ENCODE assay signal across 25 cellular contexts in the genomic region with DNA sequence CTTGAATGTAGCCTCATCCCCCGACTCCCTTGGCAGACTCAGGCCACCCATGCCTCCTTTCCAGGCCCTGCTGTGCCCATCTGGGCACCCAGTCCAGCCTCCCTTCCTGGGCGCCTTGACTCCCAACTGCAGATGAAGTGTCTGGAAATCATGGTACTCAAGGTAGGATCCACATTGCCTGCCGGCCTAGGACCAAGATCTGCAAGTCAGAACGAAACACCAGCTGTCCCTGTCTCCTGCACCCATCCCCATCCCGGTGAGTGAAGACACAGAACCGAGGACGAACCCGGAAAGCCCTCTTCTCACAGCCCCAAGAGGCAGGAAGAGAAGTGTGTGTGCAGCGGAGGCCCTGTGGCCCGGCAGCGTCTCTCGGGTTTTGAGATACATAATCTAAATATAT.
DNase-seq lines count a peak whose midpoint lies in the region; ATAC-seq and TF ChIP-seq lines count a peak whose summit lies in the region.
"Had no signal": no experiment of that assay in that cellular context is flagged by ENCODE, and none has a peak within 500 bp of the region (broad histone marks: within the 10 kb centered on the region; RNA-seq: fewer than 3 reads in every experiment).

No MANE protein-coding gene starts in this region.

- no peak for TF ChIP-seq POLR2A in vagina (IDR thresholded peaks at IDR 0.05)

- ATAC-seq in RWPE2 (ENCODE audit: low read depth), result no peak
- no peak for ATAC-seq in GM21723 (IDR thresholded peaks at IDR 0.05; ENCODE audit: unreplicated experiment)
- ATAC-seq: GM12878 had no signal

- intact Hi-C loops in vagina (cut with DNase I), result no loop called here

- H3K4me1 ChIP-seq in RWPE2 (ENCODE audit: insufficient read depth, poor library complexity, severe bottlenecking) (no peaks in the 10 kb centered on the region), endodermal cell (ENCODE audit: control insufficient read depth, insufficient read depth, low read length) (no peaks in the 10 kb centered on the region), neural progenitor cell (no peaks in the 10 kb centered on the region), vagina (no peaks in the 10 kb centered on the region)
- H3K4me1 ChIP-seq: BE2C, BLaER1 had no signal

- H3K36me3 Mint-ChIP-seq in endodermal cell (ENCODE audit: low read depth) (no peaks in the 10 kb centered on the region), neural progenitor cell (no peaks in the 10 kb centered on the region)
- H3K36me3 Mint-ChIP-seq: CD14-positive monocyte; CD4-positive, alpha-beta memory T cell; CD4-positive, CD25-positive, alpha-beta regulatory T cell; CD8-positive, alpha-beta memory T cell had no signal

- H3K36me3 ChIP-seq in RWPE2 (ENCODE audit: low read depth) (no peaks in the 10 kb centered on the region), endodermal cell (ENCODE audit: control insufficient read depth, insufficient read depth, low read length) (no peaks in the 10 kb centered on the region), neural progenitor cell (no peaks in the 10 kb centered on the region), vagina (no peaks in the 10 kb centered on the region)
- H3K36me3 ChIP-seq: BE2C, BLaER1 had no signal

- H3K27ac Mint-ChIP-seq in endodermal cell (no peak overlapping the region), neural progenitor cell (peak overlapping the region; percentile 46)
- H3K27ac Mint-ChIP-seq: CD14-positive monocyte; CD4-positive, CD25-positive, alpha-beta regulatory T cell; CD8-positive, alpha-beta memory T cell had no signal

- H3K4me2 ChIP-seq in neural progenitor cell, result no peak overlapping the region
- H3K4me2 ChIP-seq: BLaER1 had no signal

- H3K4me1 Mint-ChIP-seq in endodermal cell, result no peaks in the 10 kb centered on the region
- H3K4me1 Mint-ChIP-seq in neural progenitor cell, result no peaks in the 10 kb centered on the region
- H3K4me1 Mint-ChIP-seq: CD14-positive monocyte; CD4-positive, alpha-beta memory T cell; CD4-positive, CD25-positive, alpha-beta regulatory T cell; CD8-positive, alpha-beta memory T cell had no signal

- no peak for TF ChIP-seq CTCF in RWPE2 (IDR thresholded peaks at IDR 0.05; ENCODE audit: poor library complexity, severe bottlenecking)
- no peak for TF ChIP-seq CTCF in endodermal cell (conservative IDR thresholded peaks at IDR 0.05)
- no peak for TF ChIP-seq CTCF in neural progenitor cell (IDR thresholded peaks at IDR 0.05)
- TF ChIP-seq CTCF in vagina (IDR thresholded peaks at IDR 0.05), result no peak

- H3K4me3 Mint-ChIP-seq in endodermal cell (no peak overlapping the region), neural progenitor cell (no peak overlapping the region)
- H3K4me3 Mint-ChIP-seq: CD14-positive monocyte; CD4-positive, CD25-positive, alpha-beta regulatory T cell; CD8-positive, alpha-beta memory T cell had no signal

- H3K4me3 ChIP-seq in RWPE2 (ENCODE audit: severe bottlenecking), result no peak overlapping the region
- no peak overlapping the region for H3K4me3 ChIP-seq in endodermal cell (ENCODE audit: low read length)
- no peak overlapping the region for H3K4me3 ChIP-seq in neural progenitor cell
- no peak overlapping the region for H3K4me3 ChIP-seq in vagina
- H3K4me3 ChIP-seq: BLaER1, GM12878 had no signal

- no peak overlapping the region for H3K9ac ChIP-seq in endodermal cell (ENCODE audit: extremely low read depth, low read length, poor library complexity, severe bottlenecking)
- H3K9ac ChIP-seq in neural progenitor cell, result no peak overlapping the region
- H3K9ac ChIP-seq: BLaER1 had no signal

- no peaks in the 10 kb centered on the region for H3K79me2 ChIP-seq in neural progenitor cell (ENCODE audit: low read depth)

- DNase-seq in RWPE2 (ENCODE audit: low spot score), result peak; percentile 13
- peak; percentile 27 for DNase-seq in endodermal cell
- no peak for DNase-seq in neural progenitor cell (ENCODE audit: low spot score)
- peak; percentile 82 to 95 for DNase-seq in vagina (ENCODE audit: extremely low spot score in 2 of 2)
- DNase-seq in epidermal melanocyte (ENCODE audit: insufficient read length, low spot score), result no peak
- DNase-seq in NCI-H82 treated with DMSO at 0.1 percent for 48 hours (lab: John Stamatoyannopoulos, UW; ENCODE audit: unreplicated experiment), result no peak
- DNase-seq: 8988T; ACHN; BE2C; C1 segment of cervical spinal cord; CD4-positive, alpha-beta memory T cell; CD4-positive, CD25-positive, alpha-beta regulatory T cell; CD8-positive, alpha-beta memory T cell; COR-L47; DMS 273 treated with DMSO at 0.1 percent for 48 hours; DMS153; DMS53; DMS79; DND-41; EL; GDM1 had no signal

- 92 to 100% methylated on average over 1 to 9 of the region's 12 CpGs for WGBS in endodermal cell (ENCODE audit: insufficient coverage in 1 of 2, insufficient read length in 1 of 2), 2 experiments

- H3K9me3 Mint-ChIP-seq in endodermal cell, result no peaks in the 10 kb centered on the region
- H3K9me3 Mint-ChIP-seq in neural progenitor cell, result no peaks in the 10 kb centered on the region
- H3K9me3 Mint-ChIP-seq: CD14-positive monocyte had no signal

- H3K27ac ChIP-seq in RWPE2 (ENCODE audit: poor library complexity, severe bottlenecking) (no peak overlapping the region), endodermal cell (ENCODE audit: low read depth, low read length) (no peak overlapping the region), neural progenitor cell (no peak overlapping the region), vagina (no peak overlapping the region)
- H3K27ac ChIP-seq: BLaER1 had no signal

- H3K27me3 Mint-ChIP-seq in endodermal cell (ENCODE audit: insufficient read depth) (peaks cover 38% of the 10 kb centered on the region), neural progenitor cell (ENCODE audit: insufficient read depth, low read depth) (peaks cover 10% of the 10 kb centered on the region)
- H3K27me3 Mint-ChIP-seq: CD4-positive, alpha-beta memory T cell; CD4-positive, CD25-positive, alpha-beta regulatory T cell had no signal

- H4K20me1 ChIP-seq in neural progenitor cell (ENCODE audit: low read depth), result no peaks in the 10 kb centered on the region
- H4K20me1 ChIP-seq: BLaER1 had no signal

- no peak overlapping the region for H2AFZ ChIP-seq in neural progenitor cell (replicated peaks)

- H3K9me3 ChIP-seq in RWPE2 (ENCODE audit: severe bottlenecking), result no peaks in the 10 kb centered on the region
- H3K9me3 ChIP-seq in endodermal cell (ENCODE audit: control insufficient read depth, low read length), result no peaks in the 10 kb centered on the region
- H3K9me3 ChIP-seq in neural progenitor cell (ENCODE audit: low read depth), result no peaks in the 10 kb centered on the region
- no peaks in the 10 kb centered on the region for H3K9me3 ChIP-seq in vagina
- H3K9me3 ChIP-seq: BE2C, BLaER1 had no signal

- no peaks in the 10 kb centered on the region for H3F3A ChIP-seq in neural progenitor cell (ENCODE audit: low read depth)

- H3K27me3 ChIP-seq in RWPE2 (ENCODE audit: insufficient read depth, poor library complexity, severe bottlenecking), result no peaks in the 10 kb centered on the region
- H3K27me3 ChIP-seq in endodermal cell (ENCODE audit: control insufficient read depth, insufficient read depth, low read length, poor library complexity, severe bottlenecking), result peaks cover 11% of the 10 kb centered on the region
- no peaks in the 10 kb centered on the region for H3K27me3 ChIP-seq in neural progenitor cell
- H3K27me3 ChIP-seq in vagina, result no peaks in the 10 kb centered on the region
- H3K27me3 ChIP-seq: BE2C, BLaER1 had no signal

Comparison
In these comparisons a context has a peak if more than half of its experiments do, and no peak if none do; other contexts are left out.
1. DNase-seq: peak in RWPE2 (single experiment), endodermal cell (single experiment) and vagina (2 of 2); none in neural progenitor cell (single experiment), epidermal melanocyte (single experiment) and NCI-H82 treated with DMSO at 0.1 percent for 48 hours (single experiment).